1 cellular context compared by ENCODE assay signal in genomic region chr10:5665380-5666323, GRCh38.
TF ChIP-seq lines count a peak whose summit lies in the region.

No MANE protein-coding gene starts in this region.

TF ChIP-seq in GM12878, 131 proteins besides CTCF, POLR2A, EP300 and RAD21:
- TF ChIP-seq BHLHE40 (IDR thresholded peaks at IDR 0.05; ENCODE audit: borderline replicate concordance in 1 of 2, low read depth in 2 of 2, low read length in 1 of 2) (peak in 1 of 2 experiments; percentile 8; a peak in 1 of 4 replicates), ZNF687 (IDR thresholded peaks at IDR 0.05) (no peak), HDAC6 (IDR thresholded peaks at IDR 0.05; ENCODE audit: unreplicated experiment) (peak; percentile 76), MAX (IDR thresholded peaks at IDR 0.05; ENCODE audit: low read depth, low read length) (no peak), EED (IDR thresholded peaks at IDR 0.05; ENCODE audit: low read depth) (peak; percentile 50; the same call in 1 of the 2 replicates), DPF2 (IDR thresholded peaks at IDR 0.05) (0 out of 2 replicates have a peak, but pooled peaks have one; percentile 17)
